18 cellular contexts compared by ENCODE assay signal in genomic region chr7:140977351-140978140, GRCh38.
"Had no signal": no experiment of that assay in that cellular context is flagged by ENCODE, and none has a peak within 500 bp of the region (broad histone marks: within the 10 kb centered on the region; RNA-seq: fewer than 3 reads in every experiment).

No MANE protein-coding gene starts in this region.

- H3K27me3 Mint-ChIP-seq: type B pancreatic cell had no signal

- H3K4me3 ChIP-seq: dorsolateral prefrontal cortex, prostate gland, right atrium auricular region, testis had no signal

- H3K9me3 ChIP-seq: prostate gland, right atrium auricular region, testis had no signal

- H3K27ac Mint-ChIP-seq: activated CD4-positive, alpha-beta T cell treated with anti-CD3 and anti-CD28 coated beads, Interleukin-2, amount 10 ng/mL, durations not matched to agents 24 days and 14 days; activated CD8-positive, alpha-beta T cell treated with anti-CD3 and anti-CD28 coated beads, Interleukin-2, amount 10 ng/mL, durations not matched to agents 7 days and 5 days; activated naive CD4-positive, alpha-beta T cell treated with anti-CD3 and anti-CD28 coated beads for 36 hours; activated T-cell treated with anti-CD3 and anti-CD28 coated beads, Interleukin-2, amount 50 U/mL, for 24 hours; brain; type B pancreatic cell had no signal

- H3K27ac ChIP-seq: dorsolateral prefrontal cortex, epithelial cell of prostate, prostate gland, right atrium auricular region, testis had no signal

- DNase-seq: activated CD4-positive, alpha-beta T cell treated with anti-CD3 and anti-CD28 coated beads, Interleukin-2, amount 10 ng/mL, durations not matched to agents 24 days and 14 days; activated CD8-positive, alpha-beta T cell treated with anti-CD3 and anti-CD28 coated beads, Interleukin-2, amount 10 ng/mL, durations not matched to agents 7 days and 5 days; activated naive CD4-positive, alpha-beta T cell treated with anti-CD3 and anti-CD28 coated beads for 36 hours; activated T-cell treated with anti-CD3 and anti-CD28 coated beads, Interleukin-2, amount 50 U/mL, for 24 hours; anterior cingulate cortex; central memory CD4-positive, alpha-beta T cell; dorsolateral prefrontal cortex; foreskin fibroblast; hypothalamus; midbrain; T-helper 9 cell; testis had no signal

- ATAC-seq: activated CD8-positive, alpha-beta T cell treated with anti-CD3 and anti-CD28 coated beads, Interleukin-2, amount 10 ng/mL, durations not matched to agents 7 days and 5 days; left lobe of liver had no signal

- H3K36me3 Mint-ChIP-seq: brain, type B pancreatic cell had no signal

- H3K27me3 ChIP-seq: dorsolateral prefrontal cortex, right atrium auricular region, testis had no signal

- H3K4me1 Mint-ChIP-seq: brain had no signal

- H3K4me3 Mint-ChIP-seq: activated CD4-positive, alpha-beta T cell treated with anti-CD3 and anti-CD28 coated beads, Interleukin-2, amount 10 ng/mL, durations not matched to agents 24 days and 14 days; activated CD8-positive, alpha-beta T cell treated with anti-CD3 and anti-CD28 coated beads, Interleukin-2, amount 10 ng/mL, durations not matched to agents 7 days and 5 days; activated naive CD4-positive, alpha-beta T cell treated with anti-CD3 and anti-CD28 coated beads for 36 hours; activated T-cell treated with anti-CD3 and anti-CD28 coated beads, Interleukin-2, amount 50 U/mL, for 24 hours; brain; type B pancreatic cell had no signal

- H3K9me3 Mint-ChIP-seq: activated CD4-positive, alpha-beta T cell treated with anti-CD3 and anti-CD28 coated beads, Interleukin-2, amount 10 ng/mL, durations not matched to agents 24 days and 14 days; activated naive CD4-positive, alpha-beta T cell treated with anti-CD3 and anti-CD28 coated beads for 36 hours; activated T-cell treated with anti-CD3 and anti-CD28 coated beads, Interleukin-2, amount 50 U/mL, for 24 hours; brain; type B pancreatic cell had no signal

- H3K36me3 ChIP-seq: prostate gland, right atrium auricular region had no signal

- H3K4me1 ChIP-seq: prostate gland, right atrium auricular region, testis had no signal
